Comparison of ENCODE assay signal across 15 cellular contexts in the genomic region with DNA sequence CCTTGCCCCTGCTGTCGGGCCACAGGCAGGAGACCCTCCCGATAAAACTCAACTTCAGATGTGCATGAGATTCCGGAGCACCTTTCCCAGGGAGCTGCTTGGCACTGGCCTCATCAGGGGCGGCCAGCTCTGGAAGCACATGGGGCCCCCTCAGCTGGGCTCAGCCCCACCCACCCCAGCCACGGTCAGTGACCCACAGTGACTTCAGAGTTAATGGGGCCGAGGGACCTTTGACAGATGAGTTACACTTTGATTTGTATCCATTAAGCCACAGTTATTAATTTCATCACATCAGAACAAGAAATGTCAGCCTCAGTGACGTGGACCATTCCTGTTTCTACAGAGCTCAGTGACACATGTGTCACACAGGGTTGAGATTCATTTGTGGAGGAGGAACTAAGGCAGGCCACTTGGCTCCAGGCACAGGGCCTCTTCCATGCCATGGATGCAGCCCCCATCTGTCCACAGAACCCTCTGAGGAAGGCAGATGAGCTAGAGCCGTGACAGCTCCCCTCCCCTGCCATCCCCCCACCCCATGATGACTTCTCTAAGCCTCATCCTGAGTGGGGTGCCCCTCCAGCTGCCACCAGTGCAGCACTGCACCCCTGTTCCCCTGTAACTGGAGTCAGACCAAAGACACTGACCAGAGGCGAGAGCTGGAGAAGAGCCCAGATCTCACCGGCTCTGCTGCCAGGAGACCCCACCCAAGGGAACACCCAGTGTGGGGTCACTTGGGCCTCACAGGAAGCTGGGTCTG.
"Had no signal": no experiment of that assay in that cellular context is flagged by ENCODE, and none has a peak within 500 bp of the region (broad histone marks: within the 10 kb centered on the region; RNA-seq: fewer than 3 reads in every experiment).

No MANE protein-coding gene starts in this region.

- H3K4me3 ChIP-seq: body of pancreas, mucosa of descending colon, spleen, upper lobe of left lung had no signal

- H3K36me3 Mint-ChIP-seq: activated naive CD8-positive, alpha-beta T cell treated with anti-CD3 and anti-CD28 coated beads for 36 hours; naive thymus-derived CD8-positive, alpha-beta T cell had no signal

- ATAC-seq: body of pancreas; left cardiac atrium; mucosa of descending colon; naive thymus-derived CD8-positive, alpha-beta T cell; sciatic nerve; stimulated activated naive CD8-positive, alpha-beta T cell treated with anti-CD3 and anti-CD28 coated beads, Interleukin-15, amount 100 ng/mL, for 72 hours had no signal

- H3K36me3 ChIP-seq: spleen, upper lobe of left lung had no signal

- H3K9me3 Mint-ChIP-seq: activated CD4-positive, alpha-beta T cell treated with anti-CD3 and anti-CD28 coated beads, Interleukin-2, amount 10 ng/mL, durations not matched to agents 7 days and 5 days; activated naive CD8-positive, alpha-beta T cell treated with anti-CD3 and anti-CD28 coated beads for 36 hours; dendritic cell treated with granulocyte-macrophage colony-stimulating factor and Interleukin-4, amounts not matched to agents 40 ng/mL and 50 ng/mL, for 4 days; naive thymus-derived CD8-positive, alpha-beta T cell; stimulated activated naive CD8-positive, alpha-beta T cell treated with anti-CD3 and anti-CD28 coated beads, Interleukin-15, amount 100 ng/mL, for 72 hours had no signal

- H3K9me3 ChIP-seq: body of pancreas, mucosa of descending colon, spleen, upper lobe of left lung had no signal

- H3K27me3 Mint-ChIP-seq: activated CD4-positive, alpha-beta T cell treated with anti-CD3 and anti-CD28 coated beads, Interleukin-2, amount 10 ng/mL, durations not matched to agents 7 days and 5 days had no signal

- H3K27me3 ChIP-seq: body of pancreas, upper lobe of left lung had no signal

- H3K4me1 Mint-ChIP-seq: activated CD4-positive, alpha-beta T cell treated with anti-CD3 and anti-CD28 coated beads, Interleukin-2, amount 10 ng/mL, durations not matched to agents 7 days and 5 days; activated naive CD8-positive, alpha-beta T cell treated with anti-CD3 and anti-CD28 coated beads for 36 hours; naive thymus-derived CD8-positive, alpha-beta T cell; stimulated activated naive CD8-positive, alpha-beta T cell treated with anti-CD3 and anti-CD28 coated beads, Interleukin-15, amount 100 ng/mL, for 72 hours had no signal

- H3K27ac ChIP-seq: body of pancreas, spleen, upper lobe of left lung had no signal

- H3K4me3 Mint-ChIP-seq: activated CD4-positive, alpha-beta T cell treated with anti-CD3 and anti-CD28 coated beads, Interleukin-2, amount 10 ng/mL, durations not matched to agents 7 days and 5 days; activated naive CD8-positive, alpha-beta T cell treated with anti-CD3 and anti-CD28 coated beads for 36 hours; dendritic cell treated with granulocyte-macrophage colony-stimulating factor and Interleukin-4, amounts not matched to agents 40 ng/mL and 50 ng/mL, for 4 days; naive thymus-derived CD8-positive, alpha-beta T cell; stimulated activated naive CD8-positive, alpha-beta T cell treated with anti-CD3 and anti-CD28 coated beads, Interleukin-15, amount 100 ng/mL, for 72 hours had no signal

- DNase-seq: activated CD4-positive, alpha-beta T cell treated with anti-CD3 and anti-CD28 coated beads, Interleukin-2, amount 10 ng/mL, durations not matched to agents 7 days and 5 days; activated naive CD8-positive, alpha-beta T cell treated with anti-CD3 and anti-CD28 coated beads for 36 hours; amygdala; body of pancreas; central memory CD4-positive, alpha-beta T cell; effector memory CD4-positive, alpha-beta T cell; foreskin melanocyte; left cardiac atrium; mucosa of descending colon; spleen; stimulated activated naive CD8-positive, alpha-beta T cell treated with anti-CD3 and anti-CD28 coated beads, Interleukin-15, amount 100 ng/mL, for 72 hours; upper lobe of left lung had no signal

- H3K4me1 ChIP-seq: body of pancreas, upper lobe of left lung had no signal

- H3K27ac Mint-ChIP-seq: activated CD4-positive, alpha-beta T cell treated with anti-CD3 and anti-CD28 coated beads, Interleukin-2, amount 10 ng/mL, durations not matched to agents 7 days and 5 days; activated naive CD8-positive, alpha-beta T cell treated with anti-CD3 and anti-CD28 coated beads for 36 hours; dendritic cell treated with granulocyte-macrophage colony-stimulating factor and Interleukin-4, amounts not matched to agents 40 ng/mL and 50 ng/mL, for 4 days had no signal
